In the genomic region with DNA sequence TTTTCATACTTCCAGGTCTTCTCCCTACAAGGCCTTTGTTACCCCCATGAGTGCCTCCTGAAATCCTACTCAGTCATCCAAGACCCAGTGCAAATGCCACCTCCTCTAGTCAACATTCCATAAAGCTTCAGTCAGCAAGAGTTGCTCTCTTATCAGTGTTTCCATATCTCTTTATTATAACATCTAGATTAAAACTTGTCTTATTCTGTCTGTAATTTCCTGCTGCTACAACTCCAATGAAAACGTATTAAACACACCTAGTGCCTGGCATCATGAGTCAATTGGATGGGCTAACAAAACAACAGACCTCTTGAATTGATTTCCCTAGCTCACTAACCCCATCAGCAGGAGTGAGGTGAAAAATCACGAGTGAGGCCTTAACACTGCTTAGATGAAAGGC, we compare ENCODE assay signal across 27 cellular contexts.
DNase-seq lines count a peak whose midpoint lies in the region; ATAC-seq and TF ChIP-seq lines count a peak whose summit lies in the region.
"Had no signal": no experiment of that assay in that cellular context is flagged by ENCODE, and none has a peak within 500 bp of the region (broad histone marks: within the 10 kb centered on the region; RNA-seq: fewer than 3 reads in every experiment).

No MANE protein-coding gene starts in this region.

- TF ChIP-seq CTCF in fibroblast of the aortic adventitia (IDR thresholded peaks at IDR 0.05; ENCODE audit: insufficient read depth, low read length), result no peak
- no peak for TF ChIP-seq CTCF in esophagus squamous epithelium (IDR thresholded peaks at IDR 0.05)

- no peak for TF ChIP-seq POLR2A in esophagus squamous epithelium (IDR thresholded peaks at IDR 0.05)

- H3K36me3 ChIP-seq in esophagus squamous epithelium, result no peaks in the 10 kb centered on the region
- H3K36me3 ChIP-seq: Peyer's patch had no signal

- H3K27ac Mint-ChIP-seq in activated CD8-positive, alpha-beta T cell treated with anti-CD3 and anti-CD28 coated beads, Interleukin-2, amount 10 ng/mL, durations not matched to agents 7 days and 5 days, result no peak overlapping the region
- H3K27ac Mint-ChIP-seq: B cell; CD8-positive, alpha-beta T cell had no signal

- H3K9me3 Mint-ChIP-seq in activated CD8-positive, alpha-beta T cell treated with anti-CD3 and anti-CD28 coated beads, Interleukin-2, amount 10 ng/mL, durations not matched to agents 7 days and 5 days (ENCODE audit: insufficient read depth), result no peaks in the 10 kb centered on the region
- H3K9me3 Mint-ChIP-seq: CD8-positive, alpha-beta T cell had no signal

- H3K9me3 ChIP-seq in esophagus squamous epithelium, result no peaks in the 10 kb centered on the region
- H3K9me3 ChIP-seq: Caco-2, Peyer's patch had no signal

- no peak overlapping the region for H3K27ac ChIP-seq in esophagus squamous epithelium
- H3K27ac ChIP-seq: C4-2B, Peyer's patch, SK-N-MC had no signal

- H3K27me3 ChIP-seq in esophagus squamous epithelium, result no peaks in the 10 kb centered on the region
- H3K27me3 ChIP-seq: Peyer's patch had no signal

- H3K27me3 Mint-ChIP-seq in activated CD8-positive, alpha-beta T cell treated with anti-CD3 and anti-CD28 coated beads, Interleukin-2, amount 10 ng/mL, durations not matched to agents 7 days and 5 days (ENCODE audit: low read depth), result peaks cover 2% of the 10 kb centered on the region

- no peak for ATAC-seq in activated CD8-positive, alpha-beta T cell treated with anti-CD3 and anti-CD28 coated beads, Interleukin-2, amount 10 ng/mL, durations not matched to agents 7 days and 5 days
- ATAC-seq: CD8-positive, alpha-beta T cell had no signal

- H3K36me3 Mint-ChIP-seq in activated CD8-positive, alpha-beta T cell treated with anti-CD3 and anti-CD28 coated beads, Interleukin-2, amount 10 ng/mL, durations not matched to agents 7 days and 5 days (ENCODE audit: low read depth), result no peaks in the 10 kb centered on the region
- H3K36me3 Mint-ChIP-seq: CD8-positive, alpha-beta T cell had no signal

- in situ Hi-C loops in ACHN (cut with HindIII; ENCODE audit: low pct_ligation_motif_present, low pct_unique_long_range_greater_than_20kb, low sequenced_read_pairs), result no loop called here

- H3K4me3 ChIP-seq in fibroblast of the aortic adventitia (ENCODE audit: low read depth, low read length) (no peak overlapping the region), esophagus squamous epithelium (no peak overlapping the region)
- H3K4me3 ChIP-seq: Peyer's patch, SK-N-MC had no signal

- no peaks in the 10 kb centered on the region for H3K4me1 Mint-ChIP-seq in activated CD8-positive, alpha-beta T cell treated with anti-CD3 and anti-CD28 coated beads, Interleukin-2, amount 10 ng/mL, durations not matched to agents 7 days and 5 days (ENCODE audit: low read depth)
- H3K4me1 Mint-ChIP-seq: B cell had no signal

- POLR2A ChIA-PET in activated CD8-positive, alpha-beta T cell treated with anti-CD3 and anti-CD28 coated beads, Interleukin-2, amount 10 ng/mL, durations not matched to agents 7 days and 5 days (lab: Charles Lee), result no interaction called here

- intact Hi-C loops in esophagus squamous epithelium (cut with DNase I), result no loop called here

- peak; percentile 10 for DNase-seq in ACHN
- peak; percentile 51 for DNase-seq in NCI-H69 (lab: John Stamatoyannopoulos, UW)
- peak; percentile 5 for DNase-seq in fibroblast of the aortic adventitia (ENCODE audit: low read depth)
- peak; percentile 4 for DNase-seq in renal cortical epithelial cell (ENCODE audit: low read depth)
- no peak for DNase-seq in NCI-H1092 treated with DMSO at 0.1 percent for 48 hours (lab: John Stamatoyannopoulos, UW)
- no peak for DNase-seq in activated CD8-positive, alpha-beta T cell treated with anti-CD3 and anti-CD28 coated beads, Interleukin-2, amount 10 ng/mL, durations not matched to agents 7 days and 5 days
- no peak for DNase-seq in esophagus squamous epithelium (lab: John Stamatoyannopoulos, UW)
- DNase-seq: CD8-positive, alpha-beta T cell; DMS 273 treated with DMSO at 0.1 percent for 48 hours; DMS79 treated with DMSO at 0.1 percent for 48 hours; GF-D8; HCEC 1CT; KBM-7; MV-4-11; NCI-H1105 treated with DMSO at 0.1 percent for 48 hours; NCI-H146; NCI-H1930; NCI-H345; NCI-H510A treated with DMSO at 0.1 percent for 48 hours; OCI-M1; Peyer's patch; SIG-M5; SW 1271 had no signal

- no peak overlapping the region for H3K4me3 Mint-ChIP-seq in activated CD8-positive, alpha-beta T cell treated with anti-CD3 and anti-CD28 coated beads, Interleukin-2, amount 10 ng/mL, durations not matched to agents 7 days and 5 days
- H3K4me3 Mint-ChIP-seq: B cell; CD8-positive, alpha-beta T cell had no signal

- H3K4me1 ChIP-seq in esophagus squamous epithelium, result no peaks in the 10 kb centered on the region
- H3K4me1 ChIP-seq: Peyer's patch had no signal

- CTCF ChIA-PET in activated CD8-positive, alpha-beta T cell treated with anti-CD3 and anti-CD28 coated beads, Interleukin-2, amount 10 ng/mL, durations not matched to agents 7 days and 5 days (lab: Charles Lee), result no interaction called here

- 67 to 82% methylated on average over 2 of the region's 2 CpGs for WGBS in esophagus squamous epithelium, 2 donors

Comparison
In these comparisons a context has a peak if more than half of its experiments do, and no peak if none do; other contexts are left out.
1. DNase-seq: peak in ACHN (single experiment), NCI-H69 (single experiment), fibroblast of the aortic adventitia (single experiment) and renal cortical epithelial cell (single experiment); none in NCI-H1092 treated with DMSO at 0.1 percent for 48 hours (single experiment), activated CD8-positive, alpha-beta T cell treated with anti-CD3 and anti-CD28 coated beads, Interleukin-2, amount 10 ng/mL, durations not matched to agents 7 days and 5 days (single experiment) and esophagus squamous epithelium (single experiment).